1 cellular context compared by ENCODE assay signal in genomic region chr6:49462927-49463611, GRCh38.
A peak's percentile ranks its signal among the peaks of the same experiment; 100 is the strongest.
TF ChIP-seq lines count a peak whose summit lies in the region.

CENPQ (plus strand) TSS chr6:49463370; CDS start chr6:49470177, 6,807 bp downstream.
MMUT (minus strand) TSS chr6:49463253; CDS start chr6:49459466, 3,787 bp downstream.

TF ChIP-seq in K562, 482 proteins besides CTCF, POLR2A, EP300 and RAD21 (continued from another document and continues in another):
- peak; percentile 91 for TF ChIP-seq NKRF (IDR thresholded peaks at IDR 0.05; ENCODE audit: borderline replicate concordance)
- peak; percentile 46; the same call in 1 of the 2 replicates for TF ChIP-seq CHD2 (IDR thresholded peaks at IDR 0.05; ENCODE audit: low read depth, low read length)
- TF ChIP-seq, protein P1, sequence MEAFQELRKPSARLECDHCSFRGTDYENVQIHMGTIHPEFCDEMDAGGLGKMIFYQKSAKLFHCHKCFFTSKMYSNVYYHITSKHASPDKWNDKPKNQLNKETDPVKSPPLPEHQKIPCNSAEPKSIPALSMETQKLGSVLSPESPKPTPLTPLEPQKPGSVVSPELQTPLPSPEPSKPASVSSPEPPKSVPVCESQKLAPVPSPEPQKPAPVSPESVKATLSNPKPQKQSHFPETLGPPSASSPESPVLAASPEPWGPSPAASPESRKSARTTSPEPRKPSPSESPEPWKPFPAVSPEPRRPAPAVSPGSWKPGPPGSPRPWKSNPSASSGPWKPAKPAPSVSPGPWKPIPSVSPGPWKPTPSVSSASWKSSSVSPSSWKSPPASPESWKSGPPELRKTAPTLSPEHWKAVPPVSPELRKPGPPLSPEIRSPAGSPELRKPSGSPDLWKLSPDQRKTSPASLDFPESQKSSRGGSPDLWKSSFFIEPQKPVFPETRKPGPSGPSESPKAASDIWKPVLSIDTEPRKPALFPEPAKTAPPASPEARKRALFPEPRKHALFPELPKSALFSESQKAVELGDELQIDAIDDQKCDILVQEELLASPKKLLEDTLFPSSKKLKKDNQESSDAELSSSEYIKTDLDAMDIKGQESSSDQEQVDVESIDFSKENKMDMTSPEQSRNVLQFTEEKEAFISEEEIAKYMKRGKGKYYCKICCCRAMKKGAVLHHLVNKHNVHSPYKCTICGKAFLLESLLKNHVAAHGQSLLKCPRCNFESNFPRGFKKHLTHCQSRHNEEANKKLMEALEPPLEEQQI (IDR thresholded peaks at IDR 0.05) = peak; percentile 89; the same call in 1 of the 2 replicates
- TF ChIP-seq ZNF282 (CRISPR knock-in tag; IDR thresholded peaks at IDR 0.05) = no peak
- no peak for TF ChIP-seq ZNF57 (CRISPR knock-in tag; IDR thresholded peaks at IDR 0.05)
- TF ChIP-seq WHSC1 (IDR thresholded peaks at IDR 0.05; ENCODE audit: low read length) = no peak
- TF ChIP-seq HNRNPUL1 (IDR thresholded peaks at IDR 0.05; ENCODE audit: low read length) = no peak
- TF ChIP-seq CBX5 (IDR thresholded peaks at IDR 0.05; ENCODE audit: borderline replicate concordance, low read depth) = no peak
- TF ChIP-seq HNRNPL (IDR thresholded peaks at IDR 0.05; ENCODE audit: low read depth, low read length) = no peak
- peak; percentile 38 to 67; a peak in 2 of 4 replicates for TF ChIP-seq ETV6 (IDR thresholded peaks at IDR 0.05; ENCODE audit: borderline replicate concordance in 1 of 2, low read depth in 2 of 2, low read length in 1 of 2)
- no peak for TF ChIP-seq ETV6 (CRISPR knock-in tag; IDR thresholded peaks at IDR 0.05; ENCODE audit: borderline replicate concordance)
- TF ChIP-seq CXXC5 (CRISPR knock-in tag; IDR thresholded peaks at IDR 0.05) = peak; percentile 91
- TF ChIP-seq, protein P2, sequence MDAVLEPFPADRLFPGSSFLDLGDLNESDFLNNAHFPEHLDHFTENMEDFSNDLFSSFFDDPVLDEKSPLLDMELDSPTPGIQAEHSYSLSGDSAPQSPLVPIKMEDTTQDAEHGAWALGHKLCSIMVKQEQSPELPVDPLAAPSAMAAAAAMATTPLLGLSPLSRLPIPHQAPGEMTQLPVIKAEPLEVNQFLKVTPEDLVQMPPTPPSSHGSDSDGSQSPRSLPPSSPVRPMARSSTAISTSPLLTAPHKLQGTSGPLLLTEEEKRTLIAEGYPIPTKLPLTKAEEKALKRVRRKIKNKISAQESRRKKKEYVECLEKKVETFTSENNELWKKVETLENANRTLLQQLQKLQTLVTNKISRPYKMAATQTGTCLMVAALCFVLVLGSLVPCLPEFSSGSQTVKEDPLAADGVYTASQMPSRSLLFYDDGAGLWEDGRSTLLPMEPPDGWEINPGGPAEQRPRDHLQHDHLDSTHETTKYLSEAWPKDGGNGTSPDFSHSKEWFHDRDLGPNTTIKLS (IDR thresholded peaks at IDR 0.05; ENCODE audit: borderline replicate concordance, low read depth) = peak; percentile 78
- no peak for TF ChIP-seq TGIF2 (CRISPR knock-in tag; IDR thresholded peaks at IDR 0.05)
- TF ChIP-seq MTA2 (IDR thresholded peaks at IDR 0.05; ENCODE audit: low read depth) = no peak
- TF ChIP-seq BCOR (IDR thresholded peaks at IDR 0.05) = no peak
- no peak; the same call in 1 of the 2 replicates for TF ChIP-seq DNMT1 (IDR thresholded peaks at IDR 0.05)
- TF ChIP-seq SMC3 (conservative IDR thresholded peaks at IDR 0.05; ENCODE audit: insufficient read depth, low read depth, low read length) = no peak
- TF ChIP-seq POLR2AphosphoS5 (IDR thresholded peaks at IDR 0.05; ENCODE audit: control insufficient read depth, insufficient read depth, low read depth, low read length) = peak; percentile 97
- TF ChIP-seq, protein P3, sequence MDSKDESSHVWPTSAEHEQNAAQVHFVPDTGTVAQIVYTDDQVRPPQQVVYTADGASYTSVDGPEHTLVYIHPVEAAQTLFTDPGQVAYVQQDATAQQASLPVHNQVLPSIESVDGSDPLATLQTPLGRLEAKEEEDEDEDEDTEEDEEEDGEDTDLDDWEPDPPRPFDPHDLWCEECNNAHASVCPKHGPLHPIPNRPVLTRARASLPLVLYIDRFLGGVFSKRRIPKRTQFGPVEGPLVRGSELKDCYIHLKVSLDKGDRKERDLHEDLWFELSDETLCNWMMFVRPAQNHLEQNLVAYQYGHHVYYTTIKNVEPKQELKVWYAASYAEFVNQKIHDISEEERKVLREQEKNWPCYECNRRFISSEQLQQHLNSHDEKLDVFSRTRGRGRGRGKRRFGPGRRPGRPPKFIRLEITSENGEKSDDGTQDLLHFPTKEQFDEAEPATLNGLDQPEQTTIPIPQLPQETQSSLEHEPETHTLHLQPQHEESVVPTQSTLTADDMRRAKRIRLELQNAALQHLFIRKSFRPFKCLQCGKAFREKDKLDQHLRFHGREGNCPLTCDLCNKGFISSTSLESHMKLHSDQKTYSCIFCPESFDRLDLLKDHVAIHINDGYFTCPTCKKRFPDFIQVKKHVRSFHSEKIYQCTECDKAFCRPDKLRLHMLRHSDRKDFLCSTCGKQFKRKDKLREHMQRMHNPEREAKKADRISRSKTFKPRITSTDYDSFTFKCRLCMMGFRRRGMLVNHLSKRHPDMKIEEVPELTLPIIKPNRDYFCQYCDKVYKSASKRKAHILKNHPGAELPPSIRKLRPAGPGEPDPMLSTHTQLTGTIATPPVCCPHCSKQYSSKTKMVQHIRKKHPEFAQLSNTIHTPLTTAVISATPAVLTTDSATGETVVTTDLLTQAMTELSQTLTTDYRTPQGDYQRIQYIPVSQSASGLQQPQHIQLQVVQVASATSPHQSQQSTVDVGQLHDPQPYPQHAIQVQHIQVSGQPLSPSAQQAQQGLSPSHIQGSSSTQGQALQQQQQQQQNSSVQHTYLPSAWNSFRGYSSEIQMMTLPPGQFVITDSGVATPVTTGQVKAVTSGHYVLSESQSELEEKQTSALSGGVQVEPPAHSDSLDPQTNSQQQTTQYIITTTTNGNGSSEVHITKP (IDR thresholded peaks at IDR 0.05; ENCODE audit: partially characterized antibody) = peak; percentile 50
- no peak for TF ChIP-seq STAT5A (IDR thresholded peaks at IDR 0.05; ENCODE audit: borderline replicate concordance, low read length)
- TF ChIP-seq, protein P4, sequence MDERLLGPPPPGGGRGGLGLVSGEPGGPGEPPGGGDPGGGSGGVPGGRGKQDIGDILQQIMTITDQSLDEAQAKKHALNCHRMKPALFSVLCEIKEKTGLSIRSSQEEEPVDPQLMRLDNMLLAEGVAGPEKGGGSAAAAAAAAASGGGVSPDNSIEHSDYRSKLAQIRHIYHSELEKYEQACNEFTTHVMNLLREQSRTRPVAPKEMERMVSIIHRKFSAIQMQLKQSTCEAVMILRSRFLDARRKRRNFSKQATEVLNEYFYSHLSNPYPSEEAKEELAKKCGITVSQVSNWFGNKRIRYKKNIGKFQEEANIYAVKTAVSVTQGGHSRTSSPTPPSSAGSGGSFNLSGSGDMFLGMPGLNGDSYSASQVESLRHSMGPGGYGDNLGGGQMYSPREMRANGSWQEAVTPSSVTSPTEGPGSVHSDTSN (CRISPR knock-in tag; IDR thresholded peaks at IDR 0.05; ENCODE audit: low read depth) = no peak
- TF ChIP-seq, protein P4 (tag; conservative IDR thresholded peaks at IDR 0.05; ENCODE audit: low read depth) = no peak
- TF ChIP-seq, protein P5, sequence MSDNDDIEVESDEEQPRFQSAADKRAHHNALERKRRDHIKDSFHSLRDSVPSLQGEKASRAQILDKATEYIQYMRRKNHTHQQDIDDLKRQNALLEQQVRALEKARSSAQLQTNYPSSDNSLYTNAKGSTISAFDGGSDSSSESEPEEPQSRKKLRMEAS (CRISPR knock-in tag; IDR thresholded peaks at IDR 0.05) = peak; percentile 31
- TF ChIP-seq MTA1 (IDR thresholded peaks at IDR 0.05; ENCODE audit: borderline replicate concordance) = peak; percentile 99
- TF ChIP-seq, protein P6, sequence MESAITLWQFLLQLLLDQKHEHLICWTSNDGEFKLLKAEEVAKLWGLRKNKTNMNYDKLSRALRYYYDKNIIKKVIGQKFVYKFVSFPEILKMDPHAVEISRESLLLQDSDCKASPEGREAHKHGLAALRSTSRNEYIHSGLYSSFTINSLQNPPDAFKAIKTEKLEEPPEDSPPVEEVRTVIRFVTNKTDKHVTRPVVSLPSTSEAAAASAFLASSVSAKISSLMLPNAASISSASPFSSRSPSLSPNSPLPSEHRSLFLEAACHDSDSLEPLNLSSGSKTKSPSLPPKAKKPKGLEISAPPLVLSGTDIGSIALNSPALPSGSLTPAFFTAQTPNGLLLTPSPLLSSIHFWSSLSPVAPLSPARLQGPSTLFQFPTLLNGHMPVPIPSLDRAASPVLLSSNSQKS (CRISPR knock-in tag; IDR thresholded peaks at IDR 0.05) = no peak
- no peak for TF ChIP-seq SMAD1 (IDR thresholded peaks at IDR 0.05; ENCODE audit: low read depth, low read length, partially characterized antibody)
- TF ChIP-seq ZFX (CRISPR knock-in tag; IDR thresholded peaks at IDR 0.05) = peak; percentile 86
- TF ChIP-seq ZKSCAN1 (IDR thresholded peaks at IDR 0.05; ENCODE audit: low read depth, low read length) = peak; percentile 61
- TF ChIP-seq HIVEP1 (CRISPR knock-in tag; IDR thresholded peaks at IDR 0.05) = no peak
- no peak for TF ChIP-seq YBX1 (IDR thresholded peaks at IDR 0.05)
- TF ChIP-seq, protein P7, sequence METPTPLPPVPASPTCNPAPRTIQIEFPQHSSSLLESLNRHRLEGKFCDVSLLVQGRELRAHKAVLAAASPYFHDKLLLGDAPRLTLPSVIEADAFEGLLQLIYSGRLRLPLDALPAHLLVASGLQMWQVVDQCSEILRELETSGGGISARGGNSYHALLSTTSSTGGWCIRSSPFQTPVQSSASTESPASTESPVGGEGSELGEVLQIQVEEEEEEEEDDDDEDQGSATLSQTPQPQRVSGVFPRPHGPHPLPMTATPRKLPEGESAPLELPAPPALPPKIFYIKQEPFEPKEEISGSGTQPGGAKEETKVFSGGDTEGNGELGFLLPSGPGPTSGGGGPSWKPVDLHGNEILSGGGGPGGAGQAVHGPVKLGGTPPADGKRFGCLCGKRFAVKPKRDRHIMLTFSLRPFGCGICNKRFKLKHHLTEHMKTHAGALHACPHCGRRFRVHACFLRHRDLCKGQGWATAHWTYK (CRISPR knock-in tag; IDR thresholded peaks at IDR 0.05) = peak; percentile 50; the same call in 1 of the 2 replicates
- peak; percentile 93 for TF ChIP-seq POLR2G (IDR thresholded peaks at IDR 0.05; ENCODE audit: low read depth, low read length)
- TF ChIP-seq TCF3 (CRISPR knock-in tag; IDR thresholded peaks at IDR 0.05) = no peak; the same call in 1 of the 2 replicates
- TF ChIP-seq NR2F6 (CRISPR knock-in tag; IDR thresholded peaks at IDR 0.05) = no peak
- TF ChIP-seq ARID1B (IDR thresholded peaks at IDR 0.05) = no peak
- TF ChIP-seq MYBL2 (IDR thresholded peaks at IDR 0.05; ENCODE audit: low read depth) = peak; percentile 61
- no peak for TF ChIP-seq MYBL2 (CRISPR knock-in tag; IDR thresholded peaks at IDR 0.05; ENCODE audit: borderline replicate concordance)
- no peak for TF ChIP-seq MIER1 (IDR thresholded peaks at IDR 0.05; ENCODE audit: low read depth)
- TF ChIP-seq FOSL1 (tag; conservative IDR thresholded peaks at IDR 0.05) = no peak
- TF ChIP-seq TARDBP (IDR thresholded peaks at IDR 0.05) = peak; percentile 84; the same call in 1 of the 2 replicates
- no peak for TF ChIP-seq ZNF23 (CRISPR knock-in tag; IDR thresholded peaks at IDR 0.05)
- TF ChIP-seq TAF1 (IDR thresholded peaks at IDR 0.05; ENCODE audit: control insufficient read depth, extremely low read depth, insufficient read depth, low read length, severe bottlenecking) = peak; percentile 92
- TF ChIP-seq TBL1XR1 (IDR thresholded peaks at IDR 0.05; ENCODE audit: low read length in 2 of 2) = peak in 1 of 2 experiments; percentile 97; a peak in 2 of 4 replicates
- no peak for TF ChIP-seq RBM14 (IDR thresholded peaks at IDR 0.05; ENCODE audit: borderline replicate concordance, insufficient read depth, low read depth, low read length)
- TF ChIP-seq SAFB (IDR thresholded peaks at IDR 0.05; ENCODE audit: borderline replicate concordance, low read depth, low read length) = no peak
- TF ChIP-seq PCBP2 (IDR thresholded peaks at IDR 0.05; ENCODE audit: low read depth, low read length, poor library complexity, severe bottlenecking) = no peak
- TF ChIP-seq HCFC1 (IDR thresholded peaks at IDR 0.05; ENCODE audit: low read depth, low read length) = peak; percentile 87
- TF ChIP-seq BRCA1 (IDR thresholded peaks at IDR 0.05) = no peak
- no peak for TF ChIP-seq BRCA1 (CRISPR knock-in tag; IDR thresholded peaks at IDR 0.05)
- TF ChIP-seq TBP (optimal IDR thresholded peaks at IDR 0.05; ENCODE audit: low read depth, low read length) = peak; percentile 89
- no peak for TF ChIP-seq SMARCA5 (IDR thresholded peaks at IDR 0.05)
